Comparison of ENCODE assay signal across 16 cellular contexts in genomic region chr14:54702014-54702491, GRCh38.
A peak's percentile ranks its signal among the peaks of the same experiment; 100 is the strongest.
DNase-seq lines count a peak whose midpoint lies in the region; ATAC-seq and TF ChIP-seq lines count a peak whose summit lies in the region.
"Had no signal": no experiment of that assay in that cellular context is flagged by ENCODE, and none has a peak within 500 bp of the region (broad histone marks: within the 10 kb centered on the region; RNA-seq: fewer than 3 reads in every experiment).

No MANE protein-coding gene starts in this region.

- no peak overlapping the region for H3K4me3 Mint-ChIP-seq in nephron progenitor cell
- H3K4me3 Mint-ChIP-seq: CD4-positive, alpha-beta memory T cell had no signal

- H3K4me3 ChIP-seq in right cardiac atrium (ENCODE audit: low read length) (no peak overlapping the region), heart right ventricle (no peak overlapping the region), aorta (ENCODE audit: low read length in 2 of 2) (no peak overlapping the region)
- H3K4me3 ChIP-seq: A549 had no signal

- H3K4me1 ChIP-seq in right cardiac atrium (ENCODE audit: control insufficient read depth, insufficient read depth, low read length) (peaks cover 8% of the 10 kb centered on the region), heart right ventricle (peaks cover 8 to 83% (median 44%) of the 10 kb centered on the region in 9 donors), aorta (ENCODE audit: control insufficient read depth in 1 of 2, insufficient read depth in 2 of 2, low read length in 2 of 2) (peaks cover 0 to 14% of the 10 kb centered on the region in 2 donors)

- H3K27ac Mint-ChIP-seq in nephron progenitor cell = peak overlapping the region; percentile 39
- H3K27ac Mint-ChIP-seq: CD4-positive, alpha-beta memory T cell had no signal

- ATAC-seq in right cardiac atrium = no peak
- no peak for ATAC-seq in heart right ventricle
- peak; percentile 66 for ATAC-seq in left lobe of liver
- ATAC-seq in aorta (ENCODE audit: low FRiP score) = no peak
- ATAC-seq: A549, HCT116 had no signal

- TF ChIP-seq CTCF in heart right ventricle (IDR thresholded peaks at IDR 0.05) (no peak), nephron progenitor cell (IDR thresholded peaks at IDR 0.05) (no peak)

- DNase-seq in right cardiac atrium = no peak
- DNase-seq in heart right ventricle = no peak
- peak; percentile 51 for DNase-seq in left lobe of liver (ENCODE audit: low spot score)
- DNase-seq in nephron progenitor cell = no peak
- no peak for DNase-seq in GF-D8 (lab: John Stamatoyannopoulos, UW)
- DNase-seq in aorta = no peak
- no peak for DNase-seq in SIG-M5 treated with dmso at 0.1 percent for 504 hours (lab: John Stamatoyannopoulos, UW; ENCODE audit: unreplicated experiment)
- DNase-seq: BE2C; CD4-positive, alpha-beta memory T cell; DND-41; GDM1; IMR-90 had no signal

- H3K27ac ChIP-seq in right cardiac atrium (ENCODE audit: low read length) = peak overlapping the region; percentile 1
- H3K27ac ChIP-seq in heart right ventricle = peak overlapping the region in 5 of 10 donors; percentile 10 to 37 (median 11)
- no peak overlapping the region for H3K27ac ChIP-seq in aorta (ENCODE audit: low read depth in 1 of 2, low read length in 2 of 2)
- H3K27ac ChIP-seq: A549, C4-2B, HL-60 had no signal

- H3K4me1 Mint-ChIP-seq in nephron progenitor cell = peaks cover 20% of the 10 kb centered on the region
- H3K4me1 Mint-ChIP-seq: CD4-positive, alpha-beta memory T cell had no signal

- H3K9me3 ChIP-seq in right cardiac atrium (ENCODE audit: control insufficient read depth, low read length) = no peaks in the 10 kb centered on the region
- no peaks in the 10 kb centered on the region for H3K9me3 ChIP-seq in heart right ventricle
- no peaks in the 10 kb centered on the region for H3K9me3 ChIP-seq in aorta (ENCODE audit: control insufficient read depth, low read length)
- H3K9me3 ChIP-seq: A549, BE2C had no signal

- H3K36me3 ChIP-seq in heart right ventricle (peaks cover 0 to 22% (median 0%) of the 10 kb centered on the region in 9 donors), aorta (ENCODE audit: control insufficient read depth in 1 of 2, insufficient read depth in 2 of 2, low read length in 1 of 2) (no peaks in the 10 kb centered on the region)
- H3K36me3 ChIP-seq: BE2C had no signal

- H3K27me3 ChIP-seq in right cardiac atrium (ENCODE audit: control insufficient read depth, insufficient read depth) = no peaks in the 10 kb centered on the region
- no peaks in the 10 kb centered on the region for H3K27me3 ChIP-seq in heart right ventricle
- no peaks in the 10 kb centered on the region for H3K27me3 ChIP-seq in aorta (ENCODE audit: control insufficient read depth in 1 of 2, insufficient read depth in 2 of 2, low read length in 1 of 2)
- H3K27me3 ChIP-seq: BE2C had no signal

- H3K36me3 Mint-ChIP-seq in nephron progenitor cell (ENCODE audit: low read depth) = no peaks in the 10 kb centered on the region
- H3K36me3 Mint-ChIP-seq: CD4-positive, alpha-beta memory T cell had no signal

- intact Hi-C loops in right cardiac atrium (cut with DNase I) (no loop called here), heart right ventricle (cut with DNase I) (no loop called here), aorta (cut with DNase I) (no loop called here)

- 84% methylated on average over 12 of the region's 12 CpGs for WGBS in right cardiac atrium
- 69 to 72% methylated on average over 12 of the region's 12 CpGs for WGBS in heart right ventricle, 2 donors
- WGBS in aorta, 2 donors = 93 to 95% methylated on average over 12 of the region's 12 CpGs

- H3K27me3 Mint-ChIP-seq in nephron progenitor cell (ENCODE audit: low read depth, poor library complexity) = peaks cover 1% of the 10 kb centered on the region

- H3K9me3 Mint-ChIP-seq in nephron progenitor cell = no peaks in the 10 kb centered on the region
- H3K9me3 Mint-ChIP-seq: CD4-positive, alpha-beta memory T cell had no signal
